24 cellular contexts compared by ENCODE assay signal in the genomic region with DNA sequence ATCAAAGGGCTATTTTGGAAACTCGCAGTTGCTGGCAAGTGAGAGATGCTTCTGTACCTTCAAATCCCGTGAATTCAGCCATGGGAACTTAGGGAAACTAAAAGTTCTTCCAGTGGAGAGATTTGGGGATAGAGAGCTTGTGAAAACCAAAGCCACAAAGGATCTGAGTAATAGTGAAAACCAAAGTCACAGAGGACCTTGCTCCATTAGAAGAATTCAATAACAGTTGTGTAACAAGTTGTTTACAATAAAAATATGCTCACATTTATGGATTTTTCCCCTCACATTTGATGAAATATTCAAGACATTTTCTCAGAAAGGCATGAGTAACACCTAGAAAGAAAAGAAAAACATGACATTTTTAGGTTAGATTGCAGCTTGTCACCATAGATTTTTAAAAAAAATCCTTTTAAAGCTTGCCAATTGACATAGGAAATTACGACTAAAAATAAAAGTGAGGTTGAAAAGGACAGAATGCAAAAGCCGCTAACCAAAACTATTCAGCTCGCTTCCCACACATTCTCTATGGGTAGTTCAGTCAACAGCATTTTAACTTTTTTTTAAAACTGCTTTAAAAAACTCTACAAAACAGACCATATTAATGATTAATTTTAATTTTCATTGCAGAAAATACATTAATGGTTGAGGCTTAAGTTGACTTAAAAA.
DNase-seq lines count a peak whose midpoint lies in the region; ATAC-seq and TF ChIP-seq lines count a peak whose summit lies in the region.
"Had no signal": no experiment of that assay in that cellular context is flagged by ENCODE, and none has a peak within 500 bp of the region (broad histone marks: within the 10 kb centered on the region; RNA-seq: fewer than 3 reads in every experiment).

No MANE protein-coding gene starts in this region.

- H3K36me3 ChIP-seq in BJ (ENCODE audit: control insufficient read depth, insufficient read depth, low read length) = no peaks in the 10 kb centered on the region
- no peaks in the 10 kb centered on the region for H3K36me3 ChIP-seq in fibroblast of lung (ENCODE audit: control insufficient read depth, insufficient read depth, low read length)
- H3K36me3 ChIP-seq in MM.1S (replicated peaks; ENCODE audit: insufficient read depth, low read length) = no peaks in the 10 kb centered on the region
- H3K36me3 ChIP-seq: right atrium auricular region had no signal

- no peaks in the 10 kb centered on the region for H3K79me2 ChIP-seq in fibroblast of lung (ENCODE audit: control insufficient read depth, insufficient read depth, low read length)
- H3K79me2 ChIP-seq in MM.1S (ENCODE audit: low read length) = no peaks in the 10 kb centered on the region

- DNase-seq in BJ (ENCODE audit: low read depth) = peak; percentile 39
- DNase-seq in RPMI7951 (ENCODE audit: low read depth) = peak; percentile 39
- DNase-seq in fibroblast of lung (ENCODE audit: low read depth in 2 of 2) = peak; percentile 54 to 63
- peak; percentile 32 for DNase-seq in putamen (ENCODE audit: low spot score)
- no peak for DNase-seq in MM.1S
- DNase-seq in COLO829 (ENCODE audit: low spot score) = no peak
- no peak for DNase-seq in H4 (ENCODE audit: low spot score)
- DNase-seq: activated CD4-positive, alpha-beta T cell treated with anti-CD3 and anti-CD28 coated beads for 1 hour; activated naive CD4-positive, alpha-beta T cell; activated T-cell treated with anti-CD3 and anti-CD28 coated beads, Interleukin-2, amount 50 U/mL, for 4 hours; amygdala; CD4-positive, CD25-positive, alpha-beta regulatory T cell; mesenchymal stem cell; naive B cell; NCI-H1436; NCI-H524; NK-92 treated with Interleukin-12 subunit alpha and Interleukin-12 subunit beta, amount 100 ng/mL, for 24 hours; SIG-M5; stimulated activated CD8-positive, alpha-beta memory T cell treated with anti-CD3 and anti-CD28 coated beads, Interleukin-4, amount 100 ng/mL, for 48 hours; T-cell had no signal

- H3K9ac ChIP-seq in fibroblast of lung (ENCODE audit: insufficient read depth, low read length) (no peak overlapping the region), MM.1S (ENCODE audit: low read length) (no peak overlapping the region)

- H3K27me3 ChIP-seq in BJ (ENCODE audit: control insufficient read depth, insufficient read depth, low read length) = no peaks in the 10 kb centered on the region
- no peaks in the 10 kb centered on the region for H3K27me3 ChIP-seq in fibroblast of lung (ENCODE audit: control insufficient read depth, insufficient read depth, low read length)
- H3K27me3 ChIP-seq in MM.1S (replicated peaks; ENCODE audit: insufficient read depth, low read length) = no peaks in the 10 kb centered on the region
- H3K27me3 ChIP-seq: right atrium auricular region had no signal

- H3K4me2 ChIP-seq in fibroblast of lung (ENCODE audit: extremely low read depth, insufficient read depth, low read length) (no peak overlapping the region), MM.1S (ENCODE audit: low read depth, low read length) (no peak overlapping the region)

- TF ChIP-seq CTCF in BJ (IDR thresholded peaks at IDR 0.05; ENCODE audit: insufficient read depth, low read depth, low read length) (no peak), fibroblast of lung (conservative IDR thresholded peaks at IDR 0.05 in 1 of 2, IDR thresholded peaks at IDR 0.05 in 1 of 2; ENCODE audit: low read depth in 1 of 2, low read length in 2 of 2) (no peak), MM.1S (IDR thresholded peaks at IDR 0.05; ENCODE audit: low read length) (no peak)

- H3K27ac ChIP-seq in fibroblast of lung (ENCODE audit: insufficient read depth, low read length) (no peak overlapping the region), MM.1S (ENCODE audit: low read length) (no peak overlapping the region)
- H3K27ac ChIP-seq: HL-60, right atrium auricular region had no signal

- no peak overlapping the region for H3K4me3 ChIP-seq in BJ (ENCODE audit: low read depth, low read length)
- H3K4me3 ChIP-seq in fibroblast of lung (replicated peaks in 1 of 4; ENCODE audit: control extremely low read depth in 1 of 4, insufficient read depth in 1 of 4, low read depth in 3 of 4, low read length in 4 of 4) = no peak overlapping the region
- no peak overlapping the region for H3K4me3 ChIP-seq in MM.1S (ENCODE audit: low read length)
- H3K4me3 ChIP-seq: right atrium auricular region had no signal

- H3F3A ChIP-seq in MM.1S (ENCODE audit: insufficient read depth, low read length) = no peaks in the 10 kb centered on the region

- no peak for ATAC-seq in HG03378 (IDR thresholded peaks at IDR 0.05; ENCODE audit: unreplicated experiment)
- ATAC-seq: activated T-cell treated with anti-CD3 and anti-CD28 coated beads, Interleukin-2, amount 50 U/mL, for 4 hours; HepG2; T-cell had no signal

- H4K20me1 ChIP-seq in fibroblast of lung (ENCODE audit: control insufficient read depth, extremely low read depth, insufficient read depth, low read length) (no peaks in the 10 kb centered on the region), MM.1S (ENCODE audit: insufficient read depth, low read length) (no peaks in the 10 kb centered on the region)

- H2AFZ ChIP-seq in fibroblast of lung (ENCODE audit: low read length) (no peak overlapping the region), MM.1S (ENCODE audit: low read length) (no peak overlapping the region)

- CTCF ChIA-PET in BJ (lab: Yijun Ruan, JAX) = no interaction called here

- no peaks in the 10 kb centered on the region for H3K4me1 ChIP-seq in fibroblast of lung (ENCODE audit: control insufficient read depth, extremely low read depth, insufficient read depth, low read length)
- no peaks in the 10 kb centered on the region for H3K4me1 ChIP-seq in MM.1S (ENCODE audit: low read length)
- H3K4me1 ChIP-seq: right atrium auricular region had no signal

- no peaks in the 10 kb centered on the region for H3K9me2 ChIP-seq in MM.1S (replicated peaks; ENCODE audit: insufficient read depth, low read length)

- POLR2A ChIA-PET in BJ (lab: Charles Lee) = no interaction called here

- H3K9me3 ChIP-seq in fibroblast of lung (ENCODE audit: control insufficient read depth, insufficient read depth, low read depth, low read length) (no peaks in the 10 kb centered on the region), MM.1S (replicated peaks; ENCODE audit: insufficient read depth, low read length) (no peaks in the 10 kb centered on the region)
- H3K9me3 ChIP-seq: right atrium auricular region had no signal

Comparison
In these comparisons a context has a peak if more than half of its experiments do, and no peak if none do; other contexts are left out.
1. DNase-seq: peak in BJ (single experiment), RPMI7951 (single experiment), fibroblast of lung (2 of 2) and putamen (single experiment); none in MM.1S (single experiment), COLO829 (single experiment) and H4 (single experiment).